ENCODE assay signal across 2 cellular contexts in genomic region chr9:134150557-134151214, GRCh38.
TF ChIP-seq lines count a peak whose summit lies in the region.

No MANE protein-coding gene starts in this region.

TF ChIP-seq in IMR-90, 13 proteins besides CTCF, POLR2A, EP300 and RAD21:
- no peak for TF ChIP-seq MAZ (IDR thresholded peaks at IDR 0.05; ENCODE audit: borderline replicate concordance, low read depth, low read length)
- TF ChIP-seq CEBPB (IDR thresholded peaks at IDR 0.05; ENCODE audit: low read depth, low read length): no peak
- no peak for TF ChIP-seq SMC3 (IDR thresholded peaks at IDR 0.05; ENCODE audit: low read depth, low read length)

TF ChIP-seq in liver, 16 proteins besides CTCF, POLR2A, EP300 and RAD21:
- no peak for TF ChIP-seq FOXA2 (IDR thresholded peaks at IDR 0.05)
- no peak for TF ChIP-seq SP1 (IDR thresholded peaks at IDR 0.05)
- peak; percentile 18 for TF ChIP-seq NR2F2 (IDR thresholded peaks at IDR 0.05)
- no peak for TF ChIP-seq ATF3 (IDR thresholded peaks at IDR 0.05)
- no peak for TF ChIP-seq JUND (IDR thresholded peaks at IDR 0.05)
- TF ChIP-seq RXRA (IDR thresholded peaks at IDR 0.05): peak in 1 of 2 donors; percentile 59
- TF ChIP-seq EGR1 (IDR thresholded peaks at IDR 0.05; ENCODE audit: low read depth in 2 of 2): no peak
- TF ChIP-seq FOXA1 (IDR thresholded peaks at IDR 0.05): no peak
